In the genomic region with DNA sequence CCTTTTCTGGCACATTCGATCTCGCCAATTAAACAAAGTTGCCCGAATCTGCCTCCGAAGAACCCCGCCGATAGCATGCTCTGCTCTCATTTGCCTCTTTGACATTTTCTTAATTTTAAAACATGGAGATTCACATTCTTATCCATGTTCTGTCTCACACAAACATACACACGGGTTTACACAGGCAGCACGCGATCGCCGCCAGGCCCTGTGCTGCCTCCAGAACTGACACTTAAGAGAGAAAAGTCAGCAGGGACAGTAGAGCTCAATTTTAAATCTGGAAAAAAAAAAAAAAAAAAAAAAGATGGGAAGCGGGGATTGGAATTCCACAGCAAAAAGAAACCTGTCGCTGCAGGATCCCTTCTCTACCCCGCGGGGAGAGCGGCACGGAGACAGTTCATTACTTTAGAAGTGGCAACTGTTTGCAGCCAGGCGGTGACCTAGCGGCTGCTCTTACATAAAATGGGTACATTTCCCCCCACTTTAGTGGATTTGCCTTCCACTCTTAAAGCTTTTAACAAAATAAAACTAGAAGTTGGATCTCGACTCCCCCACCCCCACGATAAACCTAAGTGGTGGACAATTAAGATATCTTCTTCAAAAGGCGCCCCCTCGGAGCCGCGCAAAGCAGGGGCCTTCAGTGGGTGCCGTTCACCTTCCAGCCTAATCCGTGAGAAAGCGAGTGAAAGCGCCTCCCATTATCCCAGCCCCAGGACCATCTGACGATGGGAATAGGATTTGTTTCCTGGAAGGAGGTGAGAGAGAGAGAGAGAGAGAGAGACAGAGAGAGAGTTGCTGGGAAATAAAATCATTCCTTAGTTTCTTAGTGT, we compare ENCODE assay signal across 19 cellular contexts. TPM values are rescaled to one million over a fixed set of nuclear protein-coding genes. Genes with fewer than 3 reads are reported as not detected.
DNase-seq lines count a peak whose midpoint lies in the region; ATAC-seq, FAIRE-seq and TF ChIP-seq lines count a peak whose summit lies in the region.
"Had no signal": no experiment of that assay in that cellular context is flagged by ENCODE, and none has a peak within 500 bp of the region (broad histone marks: within the 10 kb centered on the region; RNA-seq: fewer than 3 reads in every experiment).

No MANE protein-coding gene starts in this region.

- peaks cover 44% of the 10 kb centered on the region for H3K79me2 ChIP-seq in neural progenitor cell (ENCODE audit: low read depth)

- H3K56ac ChIP-seq in IMR-90 (ENCODE audit: extremely low read depth, insufficient read depth, low read length) = no peak overlapping the region

- peaks cover 79% of the 10 kb centered on the region for H3K27me3 ChIP-seq in IMR-90 (ENCODE audit: control insufficient read depth, insufficient read depth, low read length)
- H3K27me3 ChIP-seq in endodermal cell (ENCODE audit: control insufficient read depth, insufficient read depth, low read length, poor library complexity, severe bottlenecking) = peaks cover 86% of the 10 kb centered on the region
- H3K27me3 ChIP-seq in neural progenitor cell = peaks cover 37% of the 10 kb centered on the region
- H3K27me3 ChIP-seq in dorsolateral prefrontal cortex = peaks cover 0 to 64% (median 44%) of the 10 kb centered on the region in 45 donors
- H3K27me3 ChIP-seq: MG63, SJSA1 had no signal

- TF ChIP-seq CTCF in IMR-90 (conservative IDR thresholded peaks at IDR 0.05; ENCODE audit: low read depth, low read length) (no peak), endodermal cell (conservative IDR thresholded peaks at IDR 0.05) (no peak), neural progenitor cell (IDR thresholded peaks at IDR 0.05) (no peak), dorsolateral prefrontal cortex (IDR thresholded peaks at IDR 0.05 in 54 of 56, conservative IDR thresholded peaks at IDR 0.05 in 2 of 56; ENCODE audit: low read depth in 1 of 56, partially characterized antibody in 56 of 56) (no peak)

- H3K36me3 ChIP-seq in IMR-90 (ENCODE audit: control insufficient read depth, insufficient read depth, low read length) (no peaks in the 10 kb centered on the region), endodermal cell (ENCODE audit: control insufficient read depth, insufficient read depth, low read length) (peaks cover 66% of the 10 kb centered on the region), neural progenitor cell (peaks cover 39% of the 10 kb centered on the region)
- H3K36me3 ChIP-seq: heart left ventricle, SJSA1, suprapubic skin had no signal

- intact Hi-C loops in IMR-90 (cut with micrococcal nuclease) (loop anchor here (10.0 kb wide), 1 partner anchor 303 kb away; no protein-coding TSS in a partner anchor), dorsolateral prefrontal cortex (cut with DNase I) (no loop called here)

- H4K5ac ChIP-seq in IMR-90 (ENCODE audit: low read depth, low read length) = no peak overlapping the region

- H2BK5ac ChIP-seq in IMR-90 (ENCODE audit: low read depth, low read length, poor library complexity, severe bottlenecking) = no peak overlapping the region

- H3K4ac ChIP-seq in IMR-90 (ENCODE audit: low read depth, low read length) = no peak overlapping the region

- TF ChIP-seq POLR2A in IMR-90 (IDR thresholded peaks at IDR 0.05; ENCODE audit: low read depth, low read length) = no peak

- H3K18ac ChIP-seq in IMR-90 (ENCODE audit: low read depth, low read length) = no peak overlapping the region

- H4K20me1 ChIP-seq in IMR-90 (ENCODE audit: insufficient read depth, low read length) (no peaks in the 10 kb centered on the region; the same call in 1 of the 2 replicates), neural progenitor cell (ENCODE audit: low read depth) (peaks cover 70% of the 10 kb centered on the region)

- H3F3A ChIP-seq in neural progenitor cell (ENCODE audit: low read depth) = peaks cover 96% of the 10 kb centered on the region

- H3K23ac ChIP-seq in IMR-90 (ENCODE audit: low read depth, low read length) = no peak overlapping the region; the same call in 1 of the 2 replicates

- peaks cover 4% of the 10 kb centered on the region; the same call in 1 of the 2 replicates for H3K9me1 ChIP-seq in IMR-90 (ENCODE audit: insufficient read depth, low read length)

- H3K4me1 Mint-ChIP-seq in endodermal cell (peaks cover 22% of the 10 kb centered on the region), neural progenitor cell (peaks cover 45% of the 10 kb centered on the region)

- H3K27ac ChIP-seq in IMR-90 (ENCODE audit: insufficient read depth, low read length) (no peak overlapping the region), endodermal cell (ENCODE audit: low read depth, low read length) (peak overlapping the region; percentile 86), neural progenitor cell (peak overlapping the region; percentile 60), dorsolateral prefrontal cortex (peak overlapping the region in 25 of 59 donors; percentile 1 to 93 (median 36))
- H3K27ac ChIP-seq: 22Rv1, heart left ventricle, SJSA1, suprapubic skin had no signal

- H3K14ac ChIP-seq in IMR-90 (replicated peaks; ENCODE audit: low read depth, low read length) = no peak overlapping the region

- peaks cover 97% of the 10 kb centered on the region for H3K27me3 Mint-ChIP-seq in endodermal cell (ENCODE audit: insufficient read depth)
- peaks cover 24% of the 10 kb centered on the region for H3K27me3 Mint-ChIP-seq in neural progenitor cell (ENCODE audit: insufficient read depth, low read depth)

- H3K9me3 ChIP-seq in IMR-90 (ENCODE audit: control insufficient read depth, insufficient read depth, low read length) = peaks cover 18% of the 10 kb centered on the region
- H3K9me3 ChIP-seq in endodermal cell (ENCODE audit: control insufficient read depth, low read length) = no peaks in the 10 kb centered on the region
- H3K9me3 ChIP-seq in neural progenitor cell (ENCODE audit: low read depth) = no peaks in the 10 kb centered on the region
- H3K9me3 ChIP-seq: heart left ventricle, MG63, SJSA1, suprapubic skin had no signal

- dilution Hi-C loops in IMR-90 (cut with HindIII; ENCODE audit: low sequenced_read_pairs, unreplicated experiment) = no loop called here

- BruUV-seq in IMR-90 (replicated peaks; lab: Mats Ljungman, UMichigan) = no TSS peak

- H4K91ac ChIP-seq in IMR-90 (ENCODE audit: insufficient read depth, low read depth, low read length) = no peak overlapping the region

- ATAC-seq in IMR-90 (ENCODE audit: low read depth) (no peak), HG02798 (IDR thresholded peaks at IDR 0.05; ENCODE audit: poor library complexity, unreplicated experiment) (no peak)
- ATAC-seq: CD8-positive, alpha-beta T cell; heart left ventricle had no signal

- CTCF ChIA-PET in IMR-90 (lab: Yijun Ruan, JAX) = no interaction called here

- H2AK5ac ChIP-seq in IMR-90 (ENCODE audit: low read depth, low read length) = no peak overlapping the region

- H3K4me3 Mint-ChIP-seq in endodermal cell = peak overlapping the region; percentile 46
- H3K4me3 Mint-ChIP-seq in neural progenitor cell = peak overlapping the region; percentile 71
- H3K4me3 Mint-ChIP-seq: CD8-positive, alpha-beta T cell had no signal

- peaks cover 7% of the 10 kb centered on the region for H3K36me3 Mint-ChIP-seq in endodermal cell (ENCODE audit: low read depth)
- H3K36me3 Mint-ChIP-seq in neural progenitor cell = peaks cover 71% of the 10 kb centered on the region
- H3K36me3 Mint-ChIP-seq: CD8-positive, alpha-beta T cell had no signal

- H3K9ac ChIP-seq in IMR-90 (ENCODE audit: low read depth, low read length) = no peak overlapping the region
- no peak overlapping the region for H3K9ac ChIP-seq in endodermal cell (ENCODE audit: extremely low read depth, low read length, poor library complexity, severe bottlenecking)
- no peak overlapping the region for H3K9ac ChIP-seq in neural progenitor cell

- H3K4me2 ChIP-seq in IMR-90 (ENCODE audit: low read depth, low read length) (no peak overlapping the region; the same call in 1 of the 2 replicates), neural progenitor cell (peak overlapping the region; percentile 68)

- in situ Hi-C loops in IMR-90 (cut with MboI; ENCODE audit: low sequenced_read_pairs) = no loop called here

- H3K4me3 ChIP-seq in IMR-90 (ENCODE audit: insufficient read depth, low read depth, low read length) (no peak overlapping the region), endodermal cell (ENCODE audit: low read length) (peak overlapping the region; percentile 59), neural progenitor cell (peak overlapping the region; percentile 13), dorsolateral prefrontal cortex (peak overlapping the region in 2 of 59 donors; percentile 8 to 16)
- H3K4me3 ChIP-seq: heart left ventricle, MG63, SJSA1 had no signal

- TF ChIP-seq RAD21 in IMR-90 (IDR thresholded peaks at IDR 0.05; ENCODE audit: low read length) = no peak

- H2AFZ ChIP-seq in IMR-90 (replicated peaks; ENCODE audit: low read length, poor library complexity) (no peak overlapping the region), neural progenitor cell (replicated peaks) (no peak overlapping the region)

- H2BK15ac ChIP-seq in IMR-90 (ENCODE audit: low read depth, low read length) = no peak overlapping the region

- H2AK9ac ChIP-seq in IMR-90 (replicated peaks; ENCODE audit: low read depth, low read length, poor library complexity) = peak overlapping the region; percentile 2

- POLR2A ChIA-PET in IMR-90 (lab: Charles Lee; ENCODE audit: unreplicated experiment) = interaction anchor here (0.6 to 0.7 kb wide), 2 partner anchors 11 to 254 kb away, joined by 7 to 8 read pairs; no protein-coding TSS in a partner anchor

- DNase-seq in DMS53 (lab: John Stamatoyannopoulos, UW) = peak; percentile 7
- DNase-seq in DMS53 treated with DMSO at 0.1 percent for 48 hours (lab: John Stamatoyannopoulos, UW; ENCODE audit: unreplicated experiment) = no peak
- DNase-seq in IMR-90 = no peak
- DNase-seq in endodermal cell = peak; percentile 67
- DNase-seq in neural progenitor cell (ENCODE audit: low spot score) = peak; percentile 60
- DNase-seq in dorsolateral prefrontal cortex = no peak
- DNase-seq in urothelium cell line (ENCODE audit: low spot score) = no peak
- DNase-seq: activated CD4-positive, CD25-positive, alpha-beta regulatory T cell treated with anti-CD3 and anti-CD28 coated beads, Interleukin-2, amount 50 U/mL, for 72 hours; CD8-positive, alpha-beta T cell; GF-D8; MG63; small intestine had no signal

- 17% methylated on average over 2 of the region's 30 CpGs; no CpG with 5 or more reads in 1 of the 2 experiments for WGBS in IMR-90 (ENCODE audit: extremely low coverage in 2 of 2, insufficient read length in 1 of 2), 2 experiments
- 26 to 50% methylated on average over 4 to 30 of the region's 30 CpGs for WGBS in endodermal cell (ENCODE audit: insufficient coverage in 1 of 2, insufficient read length in 1 of 2), 2 experiments

- no peaks in the 10 kb centered on the region for H3K79me1 ChIP-seq in IMR-90 (ENCODE audit: low read depth in 1 of 2, low read length in 2 of 2)

- no peak for FAIRE-seq in urothelium cell line (lab: Jason Lieb, UNC)
- FAIRE-seq: GM18507, small intestine had no signal

- H3K9me3 Mint-ChIP-seq in endodermal cell (no peaks in the 10 kb centered on the region), neural progenitor cell (peaks cover 11% of the 10 kb centered on the region)

- H2BK120ac ChIP-seq in IMR-90 (ENCODE audit: low read depth, low read length) = no peak overlapping the region

- H3K4me1 ChIP-seq in IMR-90 (ENCODE audit: control insufficient read depth, insufficient read depth, low read length) = peaks cover 3% of the 10 kb centered on the region; the same call in 1 of the 2 replicates
- H3K4me1 ChIP-seq in endodermal cell (ENCODE audit: control insufficient read depth, insufficient read depth, low read length) = peaks cover 4% of the 10 kb centered on the region
- H3K4me1 ChIP-seq in neural progenitor cell = peaks cover 77% of the 10 kb centered on the region
- H3K4me1 ChIP-seq: SJSA1 had no signal

- no peak overlapping the region for H2BK20ac ChIP-seq in IMR-90 (ENCODE audit: low read depth, low read length)

- H3K27ac Mint-ChIP-seq in endodermal cell (no peak overlapping the region), neural progenitor cell (no peak overlapping the region)
- H3K27ac Mint-ChIP-seq: CD8-positive, alpha-beta T cell had no signal

- H4K8ac ChIP-seq in IMR-90 (ENCODE audit: low read depth in 2 of 2, low read length in 2 of 2) = no peak overlapping the region

RNA-seq across cellular contexts. Expression of gene PAX6, which starts 13.7 kb away (rescaled TPM):
- total RNA-seq in IMR-90 (2012; rRNA removed) = not detected in 2 replicates
- not detected in 2 replicates for polyA plus RNA-seq in IMR-90 (2012; rRNA removed)
- not detected in 2 replicates for polyA plus RNA-seq in IMR-90 (2012; cell fraction: cytosol; rRNA removed)
- polyA plus RNA-seq in IMR-90 (2012; cell fraction: nucleus; rRNA removed; ENCODE audit: low replicate concordance) = not detected in 2 replicates
- 1 to 10 TPM; 5.4 to 6.8 TPM for total RNA-seq in endodermal cell
- polyA plus RNA-seq in endodermal cell (2013, experiment 1 of 2) = 37.3 TPM
- polyA plus RNA-seq in endodermal cell (2013, experiment 2 of 2) = 27.0 TPM
- 190 and 215 TPM in 2 replicates for total RNA-seq in neural progenitor cell (ENCODE audit: low replicate concordance)
- total RNA-seq in dorsolateral prefrontal cortex = 100 to 1,000 TPM in 1 of 120 experiments, 10 to 100 TPM in 119; 12.4 to 107 (median 33.7) TPM
- total RNA-seq: CD8-positive, alpha-beta T cell; liver had no signal
- polyA plus RNA-seq: heart left ventricle, liver had no signal

Comparison
In these comparisons a context has a peak if more than half of its experiments do, and no peak if none do; other contexts are left out.
1. DNase-seq: peak in DMS53 (single experiment), endodermal cell (single experiment) and neural progenitor cell (single experiment); none in DMS53 treated with DMSO at 0.1 percent for 48 hours (single experiment), IMR-90 (single experiment), dorsolateral prefrontal cortex (0 of 10) and urothelium cell line (single experiment).